ENCODE assay signal across 14 cellular contexts in the genomic region with DNA sequence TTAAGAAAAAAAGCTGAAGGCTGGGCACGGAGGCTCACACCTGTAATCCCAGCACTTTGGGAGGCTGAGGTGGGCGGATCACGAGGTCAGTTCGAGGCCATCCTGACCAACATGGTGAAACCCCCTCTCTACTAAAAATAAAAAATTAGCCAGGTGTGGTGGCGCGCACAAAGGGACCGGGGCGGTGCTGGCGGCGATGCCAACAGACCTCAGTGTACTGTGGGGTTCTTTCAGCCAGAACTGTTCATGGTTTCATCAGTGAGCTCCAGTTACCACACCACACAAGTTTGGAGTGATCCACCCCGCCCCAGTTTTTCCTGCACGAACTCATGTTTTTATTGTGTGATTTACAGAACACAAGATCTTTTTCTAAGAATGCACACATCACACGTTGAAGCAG. TPM values are rescaled to one million over a fixed set of nuclear protein-coding genes. Genes with fewer than 3 reads are reported as not detected.
DNase-seq lines count a peak whose midpoint lies in the region; ATAC-seq and TF ChIP-seq lines count a peak whose summit lies in the region.
"Had no signal": no experiment of that assay in that cellular context is flagged by ENCODE, and none has a peak within 500 bp of the region (broad histone marks: within the 10 kb centered on the region; RNA-seq: fewer than 3 reads in every experiment).

No MANE protein-coding gene starts in this region.

- POLR2A ChIA-PET in Caco-2 (lab: Charles Lee) (no interaction called here), RWPE1 (lab: Yijun Ruan, JAX; ENCODE audit: low non-redundant PET) (no interaction called here)

- peaks cover 27% of the 10 kb centered on the region for H3K36me3 Mint-ChIP-seq in Caco-2 (ENCODE audit: insufficient read depth, unreplicated experiment)
- H3K36me3 Mint-ChIP-seq in GM23338 (ENCODE audit: low read depth) = peaks cover 11% of the 10 kb centered on the region; the same call in 1 of the 3 replicates

- DNase-seq in Caco-2 (no peak), RWPE1 (ENCODE audit: low spot score) (no peak), smooth muscle cell (lab: John Stamatoyannopoulos, UW; ENCODE audit: unreplicated experiment) (no peak), ACHN (no peak), NCI-H2171 treated with DMSO at 0.1 percent for 48 hours (lab: John Stamatoyannopoulos, UW) (no peak), GM23338 (ENCODE audit: low spot score) (no peak)
- DNase-seq: activated CD4-positive, alpha-beta T cell treated with anti-CD3 and anti-CD28 coated beads, Interleukin-2, amount 50 U/mL, for 4 hours; activated gamma-delta T cell treated with Interleukin-2 at 50 U/mL for 16 hours; CD8-positive, alpha-beta T cell; midbrain; NCI-H524 treated with DMSO at 0.1 percent for 48 hours; stimulated activated CD4-positive, alpha-beta T cell treated with anti-CD3 and anti-CD28 coated beads, Interleukin-2, amount 100 ng/mL, for 24 hours; T-helper 2 cell had no signal

- CTCF ChIA-PET in Caco-2 (lab: Charles Lee) (no interaction called here), RWPE1 (lab: Yijun Ruan, JAX) (interaction anchor here (1.2 kb wide), 1 partner anchor 27 kb away, joined by 4 read pairs; no protein-coding TSS in a partner anchor)

- H3K27ac ChIP-seq in RWPE1 (peak overlapping the region; percentile 92), iPS-20b (ENCODE audit: low read length) (no peak overlapping the region), smooth muscle cell (ENCODE audit: low read depth) (peak overlapping the region; percentile 93), GM23338 (ENCODE audit: low read depth) (no peak overlapping the region)

- H3K79me2 ChIP-seq in smooth muscle cell (ENCODE audit: low read depth) (peaks cover 12% of the 10 kb centered on the region), GM23338 (replicated peaks; ENCODE audit: insufficient read depth) (peaks cover 31% of the 10 kb centered on the region)

- H3K4me3 ChIP-seq in Caco-2 (ENCODE audit: low read depth, low read length) (no peak overlapping the region), iPS-20b (ENCODE audit: low read length) (no peak overlapping the region), smooth muscle cell (no peak overlapping the region), GM23338 (no peak overlapping the region)

- H3F3A ChIP-seq in smooth muscle cell (ENCODE audit: low read depth) (no peaks in the 10 kb centered on the region), GM23338 (replicated peaks; ENCODE audit: low read depth) (no peaks in the 10 kb centered on the region)

- no peak for TF ChIP-seq CTCF in Caco-2 (IDR thresholded peaks at IDR 0.05; ENCODE audit: insufficient read depth in 1 of 2, low read depth in 1 of 2, low read length in 1 of 2, severe bottlenecking in 1 of 2, unreplicated experiment in 1 of 2)
- TF ChIP-seq CTCF in RWPE1 (conservative IDR thresholded peaks at IDR 0.05; ENCODE audit: low read depth) = no peak
- TF ChIP-seq CTCF in smooth muscle cell (IDR thresholded peaks at IDR 0.05; ENCODE audit: borderline replicate concordance, insufficient read depth, poor library complexity, severe bottlenecking) = no peak
- no peak for TF ChIP-seq CTCF in GM23338 (conservative IDR thresholded peaks at IDR 0.05; ENCODE audit: low read depth in 2 of 2)

- H3K9me2 ChIP-seq in GM23338 (ENCODE audit: insufficient read depth) = no peaks in the 10 kb centered on the region

- H3K9me3 Mint-ChIP-seq in Caco-2 (ENCODE audit: unreplicated experiment) = no peaks in the 10 kb centered on the region
- H3K9me3 Mint-ChIP-seq in GM23338 = no peaks in the 10 kb centered on the region
- H3K9me3 Mint-ChIP-seq: CD8-positive, alpha-beta T cell had no signal

- H3K36me3 ChIP-seq in Caco-2 (ENCODE audit: control insufficient read depth, insufficient read depth, low read length) (0 out of 2 replicates have a peak, but pooled peaks cover 1% of the 10 kb centered on the region), iPS-20b (ENCODE audit: insufficient read depth, low read depth, low read length) (no peaks in the 10 kb centered on the region; the same call in 1 of the 2 replicates), smooth muscle cell (ENCODE audit: low read depth) (no peaks in the 10 kb centered on the region), GM23338 (ENCODE audit: insufficient read depth) (no peaks in the 10 kb centered on the region)

- H3K4me1 ChIP-seq in Caco-2 (no peaks in the 10 kb centered on the region), iPS-20b (ENCODE audit: insufficient read depth, low read length) (peaks cover 12% of the 10 kb centered on the region), smooth muscle cell (ENCODE audit: low read depth) (no peaks in the 10 kb centered on the region), GM23338 (ENCODE audit: insufficient read depth) (peaks cover 24% of the 10 kb centered on the region; the same call in 1 of the 2 replicates)

- H3K27me3 Mint-ChIP-seq in Caco-2 (ENCODE audit: insufficient read depth, unreplicated experiment) (no peaks in the 10 kb centered on the region), GM23338 (ENCODE audit: insufficient read depth, low read depth, poor library complexity) (peaks cover 2% of the 10 kb centered on the region)

- no TSS peak for BruUV-seq in Caco-2 (replicated peaks; lab: Mats Ljungman, UMichigan)

- ATAC-seq in GM23338 = no peak

- H3K9ac ChIP-seq in iPS-20b (ENCODE audit: low read depth, low read length) (peak overlapping the region; percentile 41; the same call in 1 of the 2 replicates), smooth muscle cell (ENCODE audit: low read depth) (peak overlapping the region; percentile 76)

- no peaks in the 10 kb centered on the region for H3K27me3 ChIP-seq in Caco-2 (replicated peaks; ENCODE audit: control insufficient read depth, insufficient read depth, low read length)
- no peaks in the 10 kb centered on the region for H3K27me3 ChIP-seq in iPS-20b (ENCODE audit: insufficient read depth, low read length)
- no peaks in the 10 kb centered on the region for H3K27me3 ChIP-seq in smooth muscle cell (ENCODE audit: low read depth)
- no peaks in the 10 kb centered on the region for H3K27me3 ChIP-seq in GM23338 (ENCODE audit: insufficient read depth)

- intact Hi-C loops in Caco-2 (cut with micrococcal nuclease; ENCODE audit: unreplicated experiment) = no loop called here

- H3K4me1 Mint-ChIP-seq in Caco-2 (ENCODE audit: low read depth, unreplicated experiment) = peaks cover 9% of the 10 kb centered on the region
- peaks cover 36% of the 10 kb centered on the region for H3K4me1 Mint-ChIP-seq in GM23338

- no peaks in the 10 kb centered on the region for H3K9me3 ChIP-seq in Caco-2
- H3K9me3 ChIP-seq in iPS-20b (ENCODE audit: insufficient read depth, low read depth, low read length) = no peaks in the 10 kb centered on the region
- no peaks in the 10 kb centered on the region for H3K9me3 ChIP-seq in smooth muscle cell (replicated peaks; ENCODE audit: low read depth)

- H2AFZ ChIP-seq in smooth muscle cell (ENCODE audit: low read depth) (no peak overlapping the region), GM23338 (no peak overlapping the region)

- peak overlapping the region; percentile 6 for H3K4me2 ChIP-seq in smooth muscle cell
- H3K4me2 ChIP-seq in GM23338 = no peak overlapping the region

- H3K4me3 Mint-ChIP-seq in Caco-2 (ENCODE audit: unreplicated experiment) (no peak overlapping the region), GM23338 (no peak overlapping the region)
- H3K4me3 Mint-ChIP-seq: CD8-positive, alpha-beta T cell had no signal

- no peaks in the 10 kb centered on the region for H4K20me1 ChIP-seq in smooth muscle cell (ENCODE audit: low read depth)
- H4K20me1 ChIP-seq in GM23338 (replicated peaks; ENCODE audit: insufficient read depth) = no peaks in the 10 kb centered on the region

- H3K27ac Mint-ChIP-seq in Caco-2 (ENCODE audit: unreplicated experiment) (peak overlapping the region; percentile 53), GM23338 (no peak overlapping the region)

- in situ Hi-C loops in ACHN (cut with HindIII; ENCODE audit: low pct_ligation_motif_present, low pct_unique_long_range_greater_than_20kb, low sequenced_read_pairs) = no loop called here

- WGBS in smooth muscle cell (ENCODE audit: low lambda C conversion rate) = 86% methylated on average over 13 of the region's 13 CpGs

TF ChIP-seq in GM23338, 12 proteins besides CTCF, POLR2A, EP300 and RAD21 (continues in another document):
- no peak for TF ChIP-seq EZH2 (IDR thresholded peaks at IDR 0.05; ENCODE audit: low read depth, unreplicated experiment)
- no peak for TF ChIP-seq STAT1 (IDR thresholded peaks at IDR 0.05; ENCODE audit: unreplicated experiment)
- no peak for TF ChIP-seq ZNF114 (CRISPR knock-in tag; IDR thresholded peaks at IDR 0.05)
- TF ChIP-seq POLR2AphosphoS5 (IDR thresholded peaks at IDR 0.05; ENCODE audit: low read depth) = no peak
- no peak for TF ChIP-seq JUNB (IDR thresholded peaks at IDR 0.05; ENCODE audit: unreplicated experiment)

RNA-seq across cellular contexts. Expression of gene IRAK1, which starts 21.2 kb away (rescaled TPM):
- 119 and 126 TPM in 2 replicates for total RNA-seq in Caco-2 (2022)
- total RNA-seq in smooth muscle cell = 21.5 and 29.4 TPM in 2 replicates
- polyA plus RNA-seq in smooth muscle cell = 63.4 and 84.2 TPM in 2 replicates
- total RNA-seq in GM23338 (2014; rRNA removed; shearing (Covaris generic)) = 30.4 and 38.0 TPM in 2 replicates
- 21.6 and 23.0 TPM in 2 replicates for polyA plus RNA-seq in GM23338 (2016; fragmentation: Nextera tagmentation; extraction: Ambion mirVana)

RNA-seq across cellular contexts. Expression of gene MECP2, which starts 56.7 kb away (rescaled TPM):
- total RNA-seq in Caco-2 (2022) = 30.6 and 36.4 TPM in 2 replicates
- total RNA-seq in smooth muscle cell = 13.1 and 17.9 TPM in 2 replicates
- 11.9 and 15.0 TPM in 2 replicates for polyA plus RNA-seq in smooth muscle cell
- total RNA-seq in GM23338 (2014; rRNA removed; shearing (Covaris generic)) = 32.7 and 34.0 TPM in 2 replicates
- 27.4 and 27.7 TPM in 2 replicates for polyA plus RNA-seq in GM23338 (2016; fragmentation: Nextera tagmentation; extraction: Ambion mirVana)

Comparison
In these comparisons a context has a peak if more than half of its experiments do, and no peak if none do; other contexts are left out.
1. H3K27ac ChIP-seq: peak in RWPE1 (single experiment) and smooth muscle cell (single experiment); none in iPS-20b (single experiment) and GM23338 (single experiment).